In the genomic region with DNA sequence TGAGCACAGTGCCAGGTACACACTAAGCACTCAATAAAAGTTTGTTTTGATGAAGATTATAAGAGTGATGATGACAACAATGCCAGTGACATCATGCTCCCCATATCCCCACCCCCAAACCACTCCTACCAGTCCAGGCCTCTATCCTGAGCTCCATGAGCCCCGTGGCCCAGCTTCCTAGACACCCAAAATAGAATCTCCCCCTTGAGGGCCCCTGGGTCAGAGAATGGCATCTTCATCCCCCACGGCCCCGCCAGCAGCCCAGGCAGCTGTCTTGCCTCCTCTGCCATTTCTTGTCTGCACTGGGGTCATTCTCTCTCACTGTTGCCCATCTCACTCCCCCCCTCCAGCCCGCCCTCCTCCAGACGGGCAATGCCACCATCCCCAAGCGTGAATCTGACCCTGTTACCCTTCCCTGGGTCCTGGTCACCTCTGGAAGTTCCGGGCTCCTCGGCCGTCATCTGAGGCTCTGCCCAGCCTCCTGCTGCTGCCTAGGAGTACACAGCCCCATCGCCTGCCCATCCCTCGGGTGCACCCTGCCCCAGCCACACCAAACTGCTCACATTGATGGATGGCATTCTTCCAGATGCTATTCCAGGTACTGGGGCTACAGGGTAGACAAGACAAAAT, we compare ENCODE assay signal across 18 cellular contexts.
"Had no signal": no experiment of that assay in that cellular context is flagged by ENCODE, and none has a peak within 500 bp of the region (broad histone marks: within the 10 kb centered on the region; RNA-seq: fewer than 3 reads in every experiment).

No MANE protein-coding gene starts in this region.

- H3K79me2 ChIP-seq: parathyroid adenoma had no signal

- H2AFZ ChIP-seq: parathyroid adenoma had no signal

- H3K27ac ChIP-seq: body of pancreas, cardiac muscle cell, left lung, neutrophil, parathyroid adenoma, tibial artery, VCaP had no signal

- H3K27me3 ChIP-seq: body of pancreas, neutrophil had no signal

- H3K36me3 ChIP-seq: cardiac muscle cell, left lung, neutrophil, tibial artery had no signal

- H3K4me1 ChIP-seq: body of pancreas, parathyroid adenoma, tibial artery had no signal

- H3K9ac ChIP-seq: parathyroid adenoma had no signal

- H3K9me3 ChIP-seq: body of pancreas, left lung, neutrophil, tibial artery had no signal

- DNase-seq: activated CD4-positive, alpha-beta memory T cell treated with anti-CD3 and anti-CD28 coated beads, Interleukin-2, amount 10 ng/mL, durations not matched to agents 7 days and 5 days; activated CD4-positive, alpha-beta T cell treated with anti-CD3 and anti-CD28 coated beads, Interleukin-2, amount 10 ng/mL, durations not matched to agents 24 days and 14 days; activated gamma-delta T cell; activated naive CD4-positive, alpha-beta T cell treated with anti-CD3 and anti-CD28 coated beads, Interleukin-2, amount 50 U/mL, for 16 hours; activated naive CD8-positive, alpha-beta T cell treated with anti-CD3 and anti-CD28 coated beads, Interleukin-2, amount 50 U/mL, for 24 hours; activated T-cell treated with anti-CD3 and anti-CD28 coated beads, Interleukin-2, amount 50 U/mL, for 72 hours; body of pancreas; effector CD4-positive, alpha-beta T cell; stimulated activated CD4-positive, alpha-beta T cell treated with anti-CD3 and anti-CD28 coated beads, Interleukin-12 subunit alpha, Interleukin-12 subunit beta, amount 100 ng/mL, for 4 hours; stimulated activated CD4-positive, alpha-beta T cell treated with anti-CD3 and anti-CD28 coated beads, Interleukin-4, amount 100 ng/mL, for 4 hours; substantia nigra; T-cell had no signal

- H3K4me3 ChIP-seq: body of pancreas, cardiac muscle cell, left lung, tibial artery had no signal
